ENCODE assay signal across 15 cellular contexts in the genomic region with DNA sequence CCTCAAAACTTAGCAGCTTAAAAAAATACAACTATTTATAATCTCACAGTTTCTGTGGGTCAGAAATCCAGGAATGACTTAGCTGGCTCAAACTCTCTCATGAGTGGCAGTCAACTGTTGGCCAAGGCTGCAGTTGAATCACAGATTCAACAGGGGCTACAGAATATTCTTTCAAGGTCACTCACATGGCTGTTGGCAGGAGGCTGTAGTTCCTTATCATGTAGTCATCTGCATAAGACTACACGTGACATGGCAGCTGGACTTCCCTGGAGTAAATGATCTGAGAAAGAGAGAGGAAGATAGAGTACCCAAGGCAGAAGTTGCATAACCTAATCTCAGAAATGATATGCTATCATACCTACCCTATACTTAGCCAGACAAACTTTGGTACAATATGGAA.
"Had no signal": no experiment of that assay in that cellular context is flagged by ENCODE, and none has a peak within 500 bp of the region (broad histone marks: within the 10 kb centered on the region; RNA-seq: fewer than 3 reads in every experiment).

No MANE protein-coding gene starts in this region.

- H3K27ac ChIP-seq: breast epithelium, esophagus squamous epithelium, skin epidermis, stomach had no signal

- H3K9me3 ChIP-seq: breast epithelium, esophagus squamous epithelium, stomach, tibial nerve had no signal

- DNase-seq: activated CD4-positive, alpha-beta T cell treated with anti-CD3 and anti-CD28 coated beads, Interleukin-2, amount 10 ng/mL, durations not matched to agents 7 days and 5 days; activated CD4-positive, CD25-positive, alpha-beta regulatory T cell; activated T-cell treated with anti-CD3 and anti-CD28 coated beads for 4 hours; amygdala; esophagus squamous epithelium; hippocampal formation; kidney glomerular epithelial cell; mesendoderm; stimulated activated CD4-positive, alpha-beta T cell treated with anti-CD3 and anti-CD28 coated beads, Interleukin-4, amount 100 ng/mL, for 4 hours; stomach; T-helper 2 cell had no signal

- H3K36me3 ChIP-seq: breast epithelium, esophagus squamous epithelium, stomach, tibial nerve had no signal

- FAIRE-seq: TTC549 had no signal

- H3K4me1 ChIP-seq: breast epithelium, esophagus squamous epithelium, stomach had no signal

- H3K4me3 ChIP-seq: breast epithelium, esophagus squamous epithelium, skin epidermis, stomach, tibial nerve had no signal

- H3K27me3 ChIP-seq: breast epithelium, esophagus squamous epithelium, stomach, tibial nerve had no signal
